Comparison of ENCODE assay signal across 8 cellular contexts in genomic region chr19:18274776-18275356, GRCh38. TPM values are rescaled to one million over a fixed set of nuclear protein-coding genes. Genes with fewer than 3 reads are reported as not detected.
A peak's percentile ranks its signal among the peaks of the same experiment; 100 is the strongest.
DNase-seq lines count a peak whose midpoint lies in the region; ATAC-seq and TF ChIP-seq lines count a peak whose summit lies in the region.

No MANE protein-coding gene starts in this region.

- H3K27ac ChIP-seq in adrenal gland = peak overlapping the region; percentile 8 to 83 (median 78)

- no peak overlapping the region for H3K4me3 ChIP-seq in adrenal gland

- 8 to 42% (median 26%) methylated on average over 3 to 13 of the region's 13 CpGs for WGBS in adrenal gland, 4 donors

- peak in 2 of 6 experiments; percentile 17 to 21 for TF ChIP-seq CTCF in adrenal gland (IDR thresholded peaks at IDR 0.05)

- peaks cover 0 to 12% of the 10 kb centered on the region in 2 donors for H3K36me3 ChIP-seq in adrenal gland (replicated peaks in 1 of 2)

- intact Hi-C loops in adrenal gland (cut with DNase I) (loop anchor here in 1 of 2 donors (5.0 to 10.0 kb wide), 2 partner anchors 52 to 130 kb away; no protein-coding TSS in a partner anchor), left cardiac atrium (cut with DNase I) (loop anchor here in 1 of 2 donors (10.0 kb wide), 1 partner anchor 120 kb away; the partner anchor contains the start of gene LRRC25), sciatic nerve (cut with DNase I) (loop anchor here (5.0 kb wide), 1 partner anchor 47 kb away; the partner anchor contains the start of gene LSM4)

- CTCF ChIA-PET in activated CD8-positive, alpha-beta memory T cell treated with anti-CD3 and anti-CD28 coated beads, Interleukin-2, amount 10 ng/mL, durations not matched to agents 7 days and 5 days (lab: Charles Lee) = interaction anchor here (0.9 to 9.0 kb wide), 8 partner anchors 30 to 187 kb away, joined by 3 to 267 read pairs (median 4); partner anchors contain the start of genes LSM4 and SSBP4

- no peaks in the 10 kb centered on the region for H3K27me3 Mint-ChIP-seq in activated CD8-positive, alpha-beta memory T cell treated with anti-CD3 and anti-CD28 coated beads, Interleukin-2, amount 10 ng/mL, durations not matched to agents 7 days and 5 days

- no peaks in the 10 kb centered on the region for H3K27me3 ChIP-seq in adrenal gland

- H3K4me3 Mint-ChIP-seq in activated CD8-positive, alpha-beta memory T cell treated with anti-CD3 and anti-CD28 coated beads, Interleukin-2, amount 10 ng/mL, durations not matched to agents 7 days and 5 days = no peak overlapping the region

- H3K9me3 Mint-ChIP-seq in activated CD8-positive, alpha-beta memory T cell treated with anti-CD3 and anti-CD28 coated beads, Interleukin-2, amount 10 ng/mL, durations not matched to agents 7 days and 5 days (ENCODE audit: low read depth) = no peaks in the 10 kb centered on the region

- DNase-seq in AML-193 (lab: John Stamatoyannopoulos, UW) = peak; percentile 25 to 28
- DNase-seq in HuH-7.5 (ENCODE audit: low spot score) = peak; percentile 86
- peak; percentile 90 to 96 (median 93) for DNase-seq in adrenal gland
- DNase-seq in left cardiac atrium = peak; percentile 90
- DNase-seq in sciatic nerve (ENCODE audit: low spot score) = peak; percentile 90
- no peak for DNase-seq in NCI-H1417 treated with DMSO at 0.1 percent for 48 hours (lab: John Stamatoyannopoulos, UW)
- DNase-seq in activated CD8-positive, alpha-beta memory T cell treated with anti-CD3 and anti-CD28 coated beads, Interleukin-2, amount 10 ng/mL, durations not matched to agents 7 days and 5 days = no peak
- DNase-seq in activated CD4-positive, alpha-beta T cell treated with anti-CD3 and anti-CD28 coated beads for 4 hours = no peak

- H3K9me3 ChIP-seq in adrenal gland (replicated peaks in 1 of 3) = no peaks in the 10 kb centered on the region

- peaks cover 37% of the 10 kb centered on the region for H3K4me1 Mint-ChIP-seq in activated CD8-positive, alpha-beta memory T cell treated with anti-CD3 and anti-CD28 coated beads, Interleukin-2, amount 10 ng/mL, durations not matched to agents 7 days and 5 days

- peak; percentile 39 to 62 for TF ChIP-seq POLR2A in adrenal gland (IDR thresholded peaks at IDR 0.05)

- H3K4me1 ChIP-seq in adrenal gland (replicated peaks in 1 of 2) = peaks cover 34 to 47% of the 10 kb centered on the region in 2 donors

- peaks cover 31% of the 10 kb centered on the region for H3K36me3 Mint-ChIP-seq in activated CD8-positive, alpha-beta memory T cell treated with anti-CD3 and anti-CD28 coated beads, Interleukin-2, amount 10 ng/mL, durations not matched to agents 7 days and 5 days

- ATAC-seq in left cardiac atrium (peak; percentile 79 to 83), sciatic nerve (peak; percentile 85)
- no peak for ATAC-seq in activated CD8-positive, alpha-beta memory T cell treated with anti-CD3 and anti-CD28 coated beads, Interleukin-2, amount 10 ng/mL, durations not matched to agents 7 days and 5 days

- no peak overlapping the region for H3K27ac Mint-ChIP-seq in activated CD8-positive, alpha-beta memory T cell treated with anti-CD3 and anti-CD28 coated beads, Interleukin-2, amount 10 ng/mL, durations not matched to agents 7 days and 5 days

RNA-seq across cellular contexts. Expression of gene IQCN, which starts 0.6 kb away (rescaled TPM):
- total RNA-seq in adrenal gland = 1 to 10 TPM in 7 of 8 donors, under 1 TPM in 1; 0.30 to 5.4 (median 2.4) TPM
- 10 to 100 TPM in 1 of 3 donors, 1 to 10 TPM in 1, under 1 TPM in 1; 0.59 to 45.2 (median 6.0) TPM for polyA plus RNA-seq in adrenal gland
- total RNA-seq in left cardiac atrium = 1 to 10 TPM in 1 of 2 donors, under 1 TPM in 1; 0.91 to 1.3 TPM
- 12.7 TPM for total RNA-seq in sciatic nerve
- 1 to 10 TPM; 2.2 to 3.1 TPM for total RNA-seq in activated CD8-positive, alpha-beta memory T cell treated with anti-CD3 and anti-CD28 coated beads, Interleukin-2, amount 10 ng/mL, durations not matched to agents 7 days and 5 days

RNA-seq across cellular contexts. Expression of gene JUND, which starts 6.6 kb away (rescaled TPM):
- total RNA-seq in adrenal gland (100 to 1,000 TPM; 181 to 533 (median 361) TPM), left cardiac atrium (100 to 1,000 TPM; 122 to 169 TPM), sciatic nerve (298 TPM)
- 100 to 1,000 TPM in 2 of 3 donors, 10 to 100 TPM in 1; 35.9 to 226 (median 104) TPM for polyA plus RNA-seq in adrenal gland
- total RNA-seq in activated CD8-positive, alpha-beta memory T cell treated with anti-CD3 and anti-CD28 coated beads, Interleukin-2, amount 10 ng/mL, durations not matched to agents 7 days and 5 days = 100 to 1,000 TPM; 498 to 501 TPM

RNA-seq across cellular contexts. Expression of gene LSM4, which starts 48.0 kb away (rescaled TPM):
- 100 to 1,000 TPM; 107 to 290 (median 161) TPM for total RNA-seq in adrenal gland
- polyA plus RNA-seq in adrenal gland = 100 to 1,000 TPM; 105 to 195 (median 120) TPM
- total RNA-seq in left cardiac atrium = 10 to 100 TPM; 68.9 to 79.0 TPM
- 45.7 TPM for total RNA-seq in sciatic nerve
- 100 to 1,000 TPM; 209 to 236 TPM for total RNA-seq in activated CD8-positive, alpha-beta memory T cell treated with anti-CD3 and anti-CD28 coated beads, Interleukin-2, amount 10 ng/mL, durations not matched to agents 7 days and 5 days

RNA-seq across cellular contexts. Expression of gene PDE4C, which starts 48.6 kb away (rescaled TPM):
- total RNA-seq in adrenal gland (1 to 10 TPM in 2 of 8 donors, under 1 TPM in 6; 0.11 to 1.7 (median 0.42) TPM), left cardiac atrium (under 1 TPM in 1 of 2 donors, not detected in 1; 0.55 TPM), sciatic nerve (2.1 TPM)
- polyA plus RNA-seq in adrenal gland = 1 to 10 TPM in 1 of 3 donors, under 1 TPM in 1, not detected in 1; 0.77 to 2.4 TPM
- total RNA-seq in activated CD8-positive, alpha-beta memory T cell treated with anti-CD3 and anti-CD28 coated beads, Interleukin-2, amount 10 ng/mL, durations not matched to agents 7 days and 5 days = under 1 TPM; 0.14 to 0.23 TPM

Comparison
In these comparisons a context has a peak if more than half of its experiments do, and no peak if none do; other contexts are left out.
1. DNase-seq: peak in AML-193 (2 of 2), HuH-7.5 (single experiment), adrenal gland (7 of 7), left cardiac atrium (single experiment) and sciatic nerve (single experiment); none in NCI-H1417 treated with DMSO at 0.1 percent for 48 hours (single experiment), activated CD8-positive, alpha-beta memory T cell treated with anti-CD3 and anti-CD28 coated beads, Interleukin-2, amount 10 ng/mL, durations not matched to agents 7 days and 5 days (single experiment) and activated CD4-positive, alpha-beta T cell treated with anti-CD3 and anti-CD28 coated beads for 4 hours (0 of 2).